In the genomic region with DNA sequence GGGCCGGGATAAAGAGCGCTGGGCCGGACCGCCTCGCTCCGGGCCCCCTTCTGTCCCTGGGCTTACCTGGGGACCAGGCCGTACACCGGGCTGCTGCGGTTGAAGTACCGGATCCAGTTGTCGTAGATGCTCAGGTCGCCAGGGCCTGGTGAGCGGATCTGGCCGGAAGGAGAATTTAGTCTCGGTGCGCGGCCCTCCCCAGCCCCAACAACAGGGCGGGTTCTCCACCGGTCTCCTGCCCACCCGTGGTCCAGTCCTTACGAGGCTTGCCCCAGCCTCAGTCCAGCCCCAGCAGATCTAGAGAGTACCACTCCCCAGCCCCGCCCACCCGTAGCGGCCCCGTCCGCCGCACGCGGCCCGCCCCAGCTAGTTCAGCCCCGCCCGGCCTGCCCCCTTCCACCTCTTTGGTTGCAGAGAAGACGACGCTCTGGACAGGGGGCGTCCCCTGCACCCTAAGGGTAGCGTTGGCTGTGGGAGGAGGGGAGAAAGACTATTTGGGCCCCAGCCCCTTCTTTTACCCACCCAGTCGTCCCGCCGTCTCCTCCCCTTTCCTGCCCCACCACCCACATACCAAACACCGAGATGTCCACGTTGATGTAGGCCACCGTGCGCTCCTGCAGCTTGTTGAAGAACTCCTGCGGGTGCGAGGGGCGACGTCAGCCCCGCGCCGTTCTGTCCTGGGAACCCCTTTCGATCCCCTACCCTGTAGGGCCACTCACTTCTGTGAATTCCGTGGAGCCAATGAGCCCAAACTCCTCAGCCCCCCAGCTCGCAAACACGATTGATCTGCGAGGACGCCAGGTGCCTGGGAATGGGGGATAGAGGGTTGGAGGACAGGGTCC, we compare ENCODE assay signal across 8 cellular contexts. TPM values are rescaled to one million over a fixed set of nuclear protein-coding genes. Genes with fewer than 3 reads are reported as not detected.
DNase-seq lines count a peak whose midpoint lies in the region; ATAC-seq and TF ChIP-seq lines count a peak whose summit lies in the region.
"Had no signal": no experiment of that assay in that cellular context is flagged by ENCODE, and none has a peak within 500 bp of the region (broad histone marks: within the 10 kb centered on the region; RNA-seq: fewer than 3 reads in every experiment).

No MANE protein-coding gene starts in this region.

- H3K9me3 Mint-ChIP-seq in osteocyte (ENCODE audit: unreplicated experiment): no peaks in the 10 kb centered on the region

- no peak overlapping the region for H3K27ac Mint-ChIP-seq in osteocyte (ENCODE audit: unreplicated experiment)

- WGBS in aorta, 2 donors: 8 to 9% methylated on average over 54 to 56 of the region's 56 CpGs

- H3K27ac ChIP-seq in aorta (ENCODE audit: low read depth in 1 of 2, low read length in 2 of 2): no peak overlapping the region
- H3K27ac ChIP-seq: BLaER1 treated with 17β-estradiol and CSF1 and Interleukin-3, amounts not matched to agents 10 nM and 100 nM had no signal

- no peak overlapping the region for H3K4me3 Mint-ChIP-seq in osteocyte (ENCODE audit: unreplicated experiment)

- DNase-seq in stimulated activated CD4-positive, alpha-beta T cell treated with anti-CD3 and anti-CD28 coated beads, Interleukin-15, amount 100 ng/mL, for 24 hours: peak; percentile 53
- DNase-seq in stimulated activated CD4-positive, alpha-beta T cell treated with anti-CD3 and anti-CD28 coated beads, Interleukin-1b, Interleukin-23, amount 100 ng/mL, for 48 hours: no peak
- DNase-seq in left colon (peak in 1 of 2 donors; percentile 40), aorta (peak; percentile 61 to 87), osteocyte (ENCODE audit: extremely low spot score, unreplicated experiment) (no peak), NCI-H446 treated with DMSO at 0.1 percent for 48 hours (lab: John Stamatoyannopoulos, UW) (no peak)
- DNase-seq: NCI-H1417 treated with DMSO at 0.1 percent for 48 hours had no signal

- intact Hi-C loops in left colon (cut with DNase I, micrococcal nuclease): no loop called here
- intact Hi-C loops in aorta (cut with DNase I): no loop called here

- H3K4me1 Mint-ChIP-seq in osteocyte (ENCODE audit: unreplicated experiment): peaks cover 2% of the 10 kb centered on the region

- no peak for TF ChIP-seq CTCF in osteocyte (IDR thresholded peaks at IDR 0.05)

- ATAC-seq in left colon (peak; percentile 19), aorta (ENCODE audit: low FRiP score) (peak; percentile 64)

- H3K4me3 ChIP-seq in aorta (ENCODE audit: low read length in 2 of 2): peak overlapping the region; percentile 2 to 15
- H3K4me3 ChIP-seq: BLaER1 treated with 17β-estradiol and CSF1 and Interleukin-3, amounts not matched to agents 10 nM and 100 nM had no signal

- H3K36me3 Mint-ChIP-seq in osteocyte (ENCODE audit: unreplicated experiment): peaks cover 9% of the 10 kb centered on the region

- H3K27me3 ChIP-seq in aorta (ENCODE audit: control insufficient read depth in 1 of 2, insufficient read depth in 2 of 2, low read length in 1 of 2): no peaks in the 10 kb centered on the region

- no peaks in the 10 kb centered on the region for H3K4me1 ChIP-seq in aorta (ENCODE audit: control insufficient read depth in 1 of 2, insufficient read depth in 2 of 2, low read length in 2 of 2)

- no peaks in the 10 kb centered on the region for H3K9me3 ChIP-seq in aorta (ENCODE audit: control insufficient read depth, low read length)
- H3K9me3 ChIP-seq: BLaER1 treated with 17β-estradiol and CSF1 and Interleukin-3, amounts not matched to agents 10 nM and 100 nM had no signal

- H3K27me3 Mint-ChIP-seq in osteocyte (ENCODE audit: unreplicated experiment): no peaks in the 10 kb centered on the region

- no peaks in the 10 kb centered on the region for H3K36me3 ChIP-seq in aorta (ENCODE audit: control insufficient read depth in 1 of 2, insufficient read depth in 2 of 2, low read length in 1 of 2)

RNA-seq across cellular contexts. Expression of gene SAC3D1, which starts 6.8 kb away (rescaled TPM):
- total RNA-seq in left colon (10 to 100 TPM; 11.1 to 11.6 TPM), aorta (1 to 10 TPM; 3.6 to 4.9 TPM), osteocyte (15.0 and 15.6 TPM in 2 replicates)
- 1 to 10 TPM; 5.4 to 7.5 TPM for polyA plus RNA-seq in aorta

RNA-seq across cellular contexts. Expression of gene NAALADL1, which starts 10.6 kb away (rescaled TPM):
- total RNA-seq in left colon: 10 to 100 TPM in 1 of 2 donors, 1 to 10 TPM in 1; 7.8 to 34.1 TPM
- 10 to 100 TPM; 14.1 to 29.4 TPM for total RNA-seq in aorta
- polyA plus RNA-seq in aorta: 10 to 100 TPM; 25.8 to 45.9 TPM
- total RNA-seq in osteocyte: not detected in 2 replicates

RNA-seq across cellular contexts. Expression of gene SNX15, which starts 20.6 kb away (rescaled TPM):
- total RNA-seq in left colon: 10 to 100 TPM; 38.9 to 41.4 TPM
- 10 to 100 TPM; 19.9 to 26.1 TPM for total RNA-seq in aorta
- polyA plus RNA-seq in aorta: 10 to 100 TPM; 21.7 to 26.2 TPM
- 26.9 and 30.0 TPM in 2 replicates for total RNA-seq in osteocyte

RNA-seq across cellular contexts. Expression of gene ARL2, which starts 33.8 kb away (rescaled TPM):
- total RNA-seq in left colon (10 to 100 TPM; 59.1 to 60.3 TPM), aorta (10 to 100 TPM; 96.3 to 98.5 TPM), osteocyte (118 and 124 TPM in 2 replicates)
- polyA plus RNA-seq in aorta: 100 to 1,000 TPM; 151 to 175 TPM

RNA-seq across cellular contexts. Expression of gene CDCA5, which starts 36.0 kb away (rescaled TPM):
- 1 to 10 TPM; 3.0 to 7.3 TPM for total RNA-seq in left colon
- total RNA-seq in aorta: 1 to 10 TPM in 1 of 2 donors, under 1 TPM in 1; 0.81 to 1.0 TPM
- polyA plus RNA-seq in aorta: 1 to 10 TPM in 1 of 2 donors, under 1 TPM in 1; 1.00 to 2.5 TPM
- total RNA-seq in osteocyte: 6.0 and 7.1 TPM in 2 replicates

Comparison
In these comparisons a context has a peak if more than half of its experiments do, and no peak if none do; other contexts are left out.
1. DNase-seq: peak in stimulated activated CD4-positive, alpha-beta T cell treated with anti-CD3 and anti-CD28 coated beads, Interleukin-15, amount 100 ng/mL, for 24 hours (single experiment) and aorta (2 of 2); none in stimulated activated CD4-positive, alpha-beta T cell treated with anti-CD3 and anti-CD28 coated beads, Interleukin-1b, Interleukin-23, amount 100 ng/mL, for 48 hours (single experiment), osteocyte (single experiment) and NCI-H446 treated with DMSO at 0.1 percent for 48 hours (single experiment).